ENCODE assay signal across 20 cellular contexts in the genomic region with DNA sequence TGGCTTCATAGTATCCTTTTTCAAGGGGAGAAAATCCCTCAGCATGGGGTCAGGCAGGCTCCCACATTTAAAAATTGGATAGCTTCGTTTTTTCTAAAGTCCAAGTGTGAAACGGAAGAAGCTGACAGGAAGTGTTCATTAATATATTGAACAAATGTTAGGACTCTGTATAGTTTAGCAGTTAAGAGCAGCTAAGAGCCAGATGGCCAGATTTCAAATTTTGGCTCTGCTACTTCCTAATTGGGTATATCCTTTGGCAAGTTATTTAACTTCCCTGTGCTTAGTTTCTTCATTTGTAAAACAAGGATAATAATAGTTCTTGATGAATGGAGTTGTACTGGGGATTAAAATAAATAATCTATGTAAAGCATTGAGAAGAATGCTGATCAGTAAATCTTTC.
"Had no signal": no experiment of that assay in that cellular context is flagged by ENCODE, and none has a peak within 500 bp of the region (broad histone marks: within the 10 kb centered on the region; RNA-seq: fewer than 3 reads in every experiment).

No MANE protein-coding gene starts in this region.

- H3K4me1 ChIP-seq: colonic mucosa, lower lobe of right lung, parathyroid adenoma, psoas muscle, suprapubic skin, thyroid gland had no signal

- H3K4me3 ChIP-seq: colonic mucosa, heart left ventricle, lower lobe of right lung, psoas muscle, right lobe of liver, suprapubic skin, thyroid gland had no signal

- DNase-seq: colonic mucosa; effector CD4-positive, alpha-beta T cell; endodermal cell; heart left ventricle; kidney glomerular epithelial cell; lower lobe of right lung; mesenchymal stem cell; midbrain; psoas muscle; retina; right lobe of liver; stimulated activated CD4-positive, alpha-beta T cell treated with anti-CD3 and anti-CD28 coated beads, Interleukin-4, amount 100 ng/mL, for 1 hour; stimulated activated CD8-positive, alpha-beta memory T cell treated with anti-CD3 and anti-CD28 coated beads, Interleukin-4, amount 100 ng/mL, for 48 hours; stimulated activated naive CD8-positive, alpha-beta T cell treated with anti-CD3 and anti-CD28 coated beads, Interleukin-15, Interleukin-2, amounts not matched to agents 100 U/mL and 50 U/mL, for 24 hours; thyroid gland had no signal

- H3K27me3 ChIP-seq: colonic mucosa, right lobe of liver, suprapubic skin, thyroid gland had no signal

- H3K36me3 ChIP-seq: colonic mucosa, heart left ventricle, lower lobe of right lung, right lobe of liver, suprapubic skin, thyroid gland had no signal

- H2AFZ ChIP-seq: parathyroid adenoma had no signal

- H3K79me2 ChIP-seq: parathyroid adenoma had no signal

- H3K27ac ChIP-seq: colonic mucosa, heart left ventricle, lower lobe of right lung, parathyroid adenoma, psoas muscle, right lobe of liver, suprapubic skin, thyroid gland had no signal

- H3K9me3 ChIP-seq: colonic mucosa, heart left ventricle, lower lobe of right lung, psoas muscle, right lobe of liver, suprapubic skin, thyroid gland had no signal

- ATAC-seq: heart left ventricle; left lobe of liver; lower lobe of right lung; natural killer cell treated with Interleukin-12 subunit alpha and Interleukin-12 subunit beta and Interleukin-15 and Interleukin-18, amount 100 ng/mL, for 72 hours; psoas muscle; right lobe of liver; stimulated activated effector memory CD8-positive, alpha-beta T cell treated with anti-CD3 and anti-CD28 coated beads, Interleukin-12 subunit alpha, Interleukin-12 subunit beta, amount 100 ng/mL, for 72 hours; stimulated activated naive CD8-positive, alpha-beta T cell treated with anti-CD3 and anti-CD28 coated beads, Interleukin-15, Interleukin-2, amounts not matched to agents 100 U/mL and 50 U/mL, for 24 hours had no signal
